In genomic region chr2:201261471-201261870, GRCh38 we compare ENCODE assay signal across 8 cellular contexts. TPM values are rescaled to one million over a fixed set of nuclear protein-coding genes. Genes with fewer than 3 reads are reported as not detected.
A peak's percentile ranks its signal among the peaks of the same experiment; 100 is the strongest.
DNase-seq lines count a peak whose midpoint lies in the region; ATAC-seq and TF ChIP-seq lines count a peak whose summit lies in the region.

No MANE protein-coding gene starts in this region.

- no peak for TF ChIP-seq POLR2A in heart left ventricle (IDR thresholded peaks at IDR 0.05)

- H3K4me1 Mint-ChIP-seq in activated T-helper 17 cell treated with anti-CD3 and anti-CD28 coated beads, Interleukin-2, amount 50 U/mL, for 72 hours = peaks cover 64% of the 10 kb centered on the region

- H3K27me3 Mint-ChIP-seq in activated T-helper 17 cell treated with anti-CD3 and anti-CD28 coated beads, Interleukin-2, amount 50 U/mL, for 72 hours = no peaks in the 10 kb centered on the region

- no peaks in the 10 kb centered on the region for H3K9me3 Mint-ChIP-seq in activated T-helper 17 cell treated with anti-CD3 and anti-CD28 coated beads, Interleukin-2, amount 50 U/mL, for 72 hours

- H3K27me3 ChIP-seq in heart left ventricle (no peaks in the 10 kb centered on the region), right cardiac atrium (ENCODE audit: control insufficient read depth, insufficient read depth) (no peaks in the 10 kb centered on the region), mucosa of rectum (ENCODE audit: control insufficient read depth in 2 of 2, insufficient read depth in 2 of 2, low read length in 2 of 2) (no peaks in the 10 kb centered on the region)

- no peak for TF ChIP-seq CTCF in heart left ventricle (IDR thresholded peaks at IDR 0.05)

- intact Hi-C loops in heart left ventricle (cut with DNase I) = loop anchor here in 1 of 10 donors (5.0 kb wide), 1 partner anchor 96 kb away; the partner anchor contains the start of gene FLACC1
- intact Hi-C loops in right cardiac atrium (cut with DNase I) = no loop called here
- intact Hi-C loops in sciatic nerve (cut with DNase I) = no loop called here

- H3K9me3 ChIP-seq in heart left ventricle = no peaks in the 10 kb centered on the region
- H3K9me3 ChIP-seq in right cardiac atrium (ENCODE audit: control insufficient read depth, low read length) = no peaks in the 10 kb centered on the region
- no peaks in the 10 kb centered on the region for H3K9me3 ChIP-seq in mucosa of rectum (ENCODE audit: control insufficient read depth in 2 of 2, low read length in 2 of 2)

- H3K4me3 Mint-ChIP-seq in activated T-helper 17 cell treated with anti-CD3 and anti-CD28 coated beads, Interleukin-2, amount 50 U/mL, for 72 hours = peak overlapping the region; percentile 100

- H3K4me1 ChIP-seq in heart left ventricle (peaks cover 0 to 80% (median 10%) of the 10 kb centered on the region in 12 donors), right cardiac atrium (ENCODE audit: control insufficient read depth, insufficient read depth, low read length) (no peaks in the 10 kb centered on the region), mucosa of rectum (ENCODE audit: control insufficient read depth in 2 of 2, insufficient read depth in 2 of 2, low read length in 2 of 2) (peaks cover 9 to 23% of the 10 kb centered on the region in 2 donors), urinary bladder (ENCODE audit: insufficient read depth) (no peaks in the 10 kb centered on the region)

- peak overlapping the region; percentile 99 for H3K27ac Mint-ChIP-seq in activated T-helper 17 cell treated with anti-CD3 and anti-CD28 coated beads, Interleukin-2, amount 50 U/mL, for 72 hours

- peak overlapping the region; percentile 16 to 56 for H3K9ac ChIP-seq in mucosa of rectum (ENCODE audit: low read depth in 1 of 2, low read length in 2 of 2)

- peak in 1 of 5 donors; percentile 66 for DNase-seq in heart left ventricle
- no peak for DNase-seq in right cardiac atrium
- no peak for DNase-seq in NCI-H2029 treated with DMSO at 0.1 percent for 48 hours (lab: John Stamatoyannopoulos, UW)
- DNase-seq in ACHN = no peak
- DNase-seq in sciatic nerve (ENCODE audit: low spot score) = no peak

- in situ Hi-C loops in ACHN (cut with HindIII; ENCODE audit: low pct_ligation_motif_present, low pct_unique_long_range_greater_than_20kb, low sequenced_read_pairs) = no loop called here

- peaks cover 0 to 3% (median 0%) of the 10 kb centered on the region in 9 donors for H3K36me3 ChIP-seq in heart left ventricle
- H3K36me3 ChIP-seq in mucosa of rectum (ENCODE audit: control insufficient read depth in 2 of 2, insufficient read depth in 2 of 2, low read length in 2 of 2) = peaks cover 3 to 5% of the 10 kb centered on the region in 2 donors
- H3K36me3 ChIP-seq in urinary bladder (ENCODE audit: insufficient read depth) = no peaks in the 10 kb centered on the region

- peaks cover 90% of the 10 kb centered on the region for H3K36me3 Mint-ChIP-seq in activated T-helper 17 cell treated with anti-CD3 and anti-CD28 coated beads, Interleukin-2, amount 50 U/mL, for 72 hours (ENCODE audit: low read depth)

- peak overlapping the region in 7 of 12 donors; percentile 2 to 52 (median 20) for H3K4me3 ChIP-seq in heart left ventricle
- no peak overlapping the region for H3K4me3 ChIP-seq in right cardiac atrium (ENCODE audit: low read length)
- H3K4me3 ChIP-seq in mucosa of rectum (ENCODE audit: low read length in 2 of 2) = peak overlapping the region in 1 of 2 donors; percentile 70
- peak overlapping the region; percentile 20 for H3K4me3 ChIP-seq in urinary bladder (ENCODE audit: low read depth, low read length)

- ATAC-seq in heart left ventricle (no peak), right cardiac atrium (no peak), sciatic nerve (no peak)
- ATAC-seq in activated T-helper 17 cell treated with anti-CD3 and anti-CD28 coated beads, Interleukin-2, amount 50 U/mL, for 72 hours (replicated peaks) = peak; percentile 18

- 81 to 95% (median 93%) methylated on average over 9 of the region's 9 CpGs for WGBS in heart left ventricle, 4 donors
- WGBS in right cardiac atrium = 80% methylated on average over 9 of the region's 9 CpGs
- WGBS in urinary bladder = 76% methylated on average over 9 of the region's 9 CpGs

- H3K27ac ChIP-seq in heart left ventricle (peak overlapping the region in 1 of 12 donors; percentile 97), right cardiac atrium (ENCODE audit: low read length) (no peak overlapping the region), mucosa of rectum (ENCODE audit: low read depth in 2 of 2, low read length in 2 of 2) (peak overlapping the region; percentile 10 to 64), urinary bladder (ENCODE audit: low read depth) (no peak overlapping the region)

RNA-seq across cellular contexts. Expression of gene CASP8, which starts 1.1 kb away (rescaled TPM):
- total RNA-seq in heart left ventricle (10 to 100 TPM in 1 of 9 donors, 1 to 10 TPM in 8; 2.0 to 15.7 (median 3.0) TPM), right cardiac atrium (1 to 10 TPM; 3.7 to 5.4 (median 4.7) TPM), urinary bladder (29.9 TPM), sciatic nerve (12.1 TPM)
- polyA plus RNA-seq in heart left ventricle (1 to 10 TPM; 1.8 to 2.9 TPM), right cardiac atrium (2.6 TPM), urinary bladder (9.3 TPM)
- total RNA-seq in activated T-helper 17 cell treated with anti-CD3 and anti-CD28 coated beads, Interleukin-2, amount 50 U/mL, for 72 hours = 100 to 1,000 TPM; 119 to 128 TPM

Comparison
In these comparisons a context has a peak if more than half of its experiments do, and no peak if none do; other contexts are left out.
1. H3K27ac ChIP-seq: peak in mucosa of rectum (2 of 2); none in right cardiac atrium (single experiment) and urinary bladder (single experiment).